1 cellular context compared by ENCODE assay signal in the genomic region with DNA sequence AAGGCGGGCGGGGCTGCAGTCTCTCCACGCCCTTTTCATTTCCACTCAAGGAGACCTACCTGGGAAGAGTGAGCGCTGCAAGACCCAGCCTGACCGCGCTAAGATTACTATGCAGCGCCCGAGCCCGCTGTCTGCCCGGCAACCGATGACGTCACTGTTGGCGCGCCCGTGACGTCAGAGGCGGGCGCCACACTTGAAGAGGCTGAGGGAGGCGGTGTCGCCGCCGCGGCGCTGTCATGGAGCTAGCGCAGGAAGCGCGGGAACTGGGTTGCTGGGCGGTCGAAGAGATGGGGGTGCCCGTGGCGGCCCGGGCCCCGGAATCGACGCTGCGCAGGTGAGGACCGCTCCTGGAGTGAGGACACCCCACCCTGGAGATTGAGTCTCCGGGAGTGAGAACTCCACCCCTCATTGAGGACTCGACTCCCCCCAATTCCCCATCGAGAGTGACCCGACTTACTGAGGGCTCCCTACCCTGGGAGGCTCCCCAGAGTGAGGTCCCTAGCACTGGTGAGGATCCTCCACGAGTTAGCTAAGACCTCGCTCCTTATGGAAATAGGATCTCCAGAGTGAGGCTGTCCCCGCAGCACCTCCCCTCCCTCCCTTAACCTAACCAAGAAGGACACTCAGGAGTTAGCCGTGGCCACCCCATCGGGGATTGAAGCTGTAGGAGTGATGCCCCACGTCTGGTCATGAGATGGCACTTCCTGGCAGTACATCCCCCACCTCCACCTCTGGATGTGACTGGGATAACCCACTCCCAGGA.
A peak's percentile ranks its signal among the peaks of the same experiment; 100 is the strongest.
TF ChIP-seq lines count a peak whose summit lies in the region.

A gene with protein sequence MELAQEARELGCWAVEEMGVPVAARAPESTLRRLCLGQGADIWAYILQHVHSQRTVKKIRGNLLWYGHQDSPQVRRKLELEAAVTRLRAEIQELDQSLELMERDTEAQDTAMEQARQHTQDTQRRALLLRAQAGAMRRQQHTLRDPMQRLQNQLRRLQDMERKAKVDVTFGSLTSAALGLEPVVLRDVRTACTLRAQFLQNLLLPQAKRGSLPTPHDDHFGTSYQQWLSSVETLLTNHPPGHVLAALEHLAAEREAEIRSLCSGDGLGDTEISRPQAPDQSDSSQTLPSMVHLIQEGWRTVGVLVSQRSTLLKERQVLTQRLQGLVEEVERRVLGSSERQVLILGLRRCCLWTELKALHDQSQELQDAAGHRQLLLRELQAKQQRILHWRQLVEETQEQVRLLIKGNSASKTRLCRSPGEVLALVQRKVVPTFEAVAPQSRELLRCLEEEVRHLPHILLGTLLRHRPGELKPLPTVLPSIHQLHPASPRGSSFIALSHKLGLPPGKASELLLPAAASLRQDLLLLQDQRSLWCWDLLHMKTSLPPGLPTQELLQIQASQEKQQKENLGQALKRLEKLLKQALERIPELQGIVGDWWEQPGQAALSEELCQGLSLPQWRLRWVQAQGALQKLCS (plus strand): TSS at position 177 of the 763 bp plus-strand sequence. CDS start 60 bp downstream, at position 237.

TF ChIP-seq in HepG2, 621 proteins besides CTCF, POLR2A, EP300 and RAD21 (continued from another document and continues in another):
- TF ChIP-seq HNF1B (CRISPR knock-in tag; IDR thresholded peaks at IDR 0.05): peak; percentile 90
- TF ChIP-seq ZNF10 (CRISPR knock-in tag; IDR thresholded peaks at IDR 0.05; ENCODE audit: borderline replicate concordance, low read depth): no peak
- 0 out of 2 replicates have a peak, but pooled peaks have one; percentile 30 for TF ChIP-seq ZNF281 (CRISPR knock-in tag; IDR thresholded peaks at IDR 0.05; ENCODE audit: borderline replicate concordance)
- peak; percentile 67; the same call in 1 of the 2 replicates for TF ChIP-seq ZNF724P (CRISPR knock-in tag; IDR thresholded peaks at IDR 0.05; ENCODE audit: borderline replicate concordance)
- TF ChIP-seq, protein P1, sequence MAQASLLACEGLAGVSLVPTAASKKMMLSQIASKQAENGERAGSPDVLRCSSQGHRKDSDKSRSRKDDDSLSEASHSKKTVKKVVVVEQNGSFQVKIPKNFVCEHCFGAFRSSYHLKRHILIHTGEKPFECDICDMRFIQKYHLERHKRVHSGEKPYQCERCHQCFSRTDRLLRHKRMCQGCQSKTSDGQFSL (CRISPR knock-in tag; IDR thresholded peaks at IDR 0.05): peak; percentile 86
- peak; percentile 87 for TF ChIP-seq KMT2A (CRISPR knock-in tag; IDR thresholded peaks at IDR 0.05)
- TF ChIP-seq ZIK1 (CRISPR knock-in tag; IDR thresholded peaks at IDR 0.05; ENCODE audit: borderline replicate concordance, low read depth): no peak
- TF ChIP-seq RFXAP (CRISPR knock-in tag; IDR thresholded peaks at IDR 0.05; ENCODE audit: borderline replicate concordance): peak; percentile 100
- peak; percentile 80; the same call in 1 of the 2 replicates for TF ChIP-seq BRD4 (CRISPR knock-in tag; IDR thresholded peaks at IDR 0.05)
- TF ChIP-seq ZNF335 (CRISPR knock-in tag; IDR thresholded peaks at IDR 0.05): no peak
- TF ChIP-seq ZNF766 (CRISPR knock-in tag; IDR thresholded peaks at IDR 0.05; ENCODE audit: borderline replicate concordance): peak; percentile 82
- peak; percentile 66; the same call in 1 of the 2 replicates for TF ChIP-seq DMAP1 (CRISPR knock-in tag; IDR thresholded peaks at IDR 0.05)
- TF ChIP-seq ZBTB7B (CRISPR knock-in tag; IDR thresholded peaks at IDR 0.05): 0 out of 2 replicates have a peak, but pooled peaks have one; percentile 39
- peak; percentile 78 to 84; a peak in 3 of 4 replicates for TF ChIP-seq HMGXB4 (CRISPR knock-in tag; IDR thresholded peaks at IDR 0.05; ENCODE audit: borderline replicate concordance in 1 of 2, low read depth in 1 of 2)
- peak; percentile 71; the same call in 1 of the 2 replicates for TF ChIP-seq MTERF4 (CRISPR knock-in tag; IDR thresholded peaks at IDR 0.05)
- TF ChIP-seq FOXP4 (CRISPR knock-in tag; IDR thresholded peaks at IDR 0.05): peak; percentile 38; the same call in 1 of the 2 replicates
- peak; percentile 73; the same call in 1 of the 2 replicates for TF ChIP-seq SALL2 (CRISPR knock-in tag; IDR thresholded peaks at IDR 0.05)
- TF ChIP-seq MYC (CRISPR knock-in tag; IDR thresholded peaks at IDR 0.05; ENCODE audit: borderline replicate concordance): peak; percentile 69; the same call in 1 of the 2 replicates
- TF ChIP-seq, protein P2, sequence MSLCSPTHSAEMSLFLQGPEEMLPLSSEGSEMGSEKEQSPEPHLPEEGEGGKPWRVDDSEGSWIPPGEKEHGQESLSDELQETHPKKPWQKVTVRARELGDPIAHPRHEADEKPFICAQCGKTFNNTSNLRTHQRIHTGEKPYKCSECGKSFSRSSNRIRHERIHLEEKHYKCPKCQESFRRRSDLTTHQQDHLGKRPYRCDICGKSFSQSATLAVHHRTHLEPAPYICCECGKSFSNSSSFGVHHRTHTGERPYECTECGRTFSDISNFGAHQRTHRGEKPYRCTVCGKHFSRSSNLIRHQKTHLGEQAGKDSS (CRISPR knock-in tag; IDR thresholded peaks at IDR 0.05; ENCODE audit: borderline replicate concordance, low read depth): 0 out of 2 replicates have a peak, but pooled peaks have one; percentile 47
- TF ChIP-seq ZFP36L2 (CRISPR knock-in tag; IDR thresholded peaks at IDR 0.05): no peak
- TF ChIP-seq KDM3A (CRISPR knock-in tag; IDR thresholded peaks at IDR 0.05; ENCODE audit: low read depth): peak; percentile 60; the same call in 1 of the 2 replicates
- peak; percentile 80; the same call in 1 of the 2 replicates for TF ChIP-seq ETV6 (CRISPR knock-in tag; conservative IDR thresholded peaks at IDR 0.05)
- TF ChIP-seq ZNF430 (CRISPR knock-in tag; IDR thresholded peaks at IDR 0.05): peak; percentile 53; the same call in 1 of the 2 replicates
- peak; percentile 69 for TF ChIP-seq POLR2G (IDR thresholded peaks at IDR 0.05; ENCODE audit: low read depth, low read length)
- peak; percentile 62; the same call in 1 of the 2 replicates for TF ChIP-seq ZNF768 (CRISPR knock-in tag; IDR thresholded peaks at IDR 0.05)
- no peak for TF ChIP-seq ZNF296 (CRISPR knock-in tag; conservative IDR thresholded peaks at IDR 0.05)
- TF ChIP-seq, protein P3, sequence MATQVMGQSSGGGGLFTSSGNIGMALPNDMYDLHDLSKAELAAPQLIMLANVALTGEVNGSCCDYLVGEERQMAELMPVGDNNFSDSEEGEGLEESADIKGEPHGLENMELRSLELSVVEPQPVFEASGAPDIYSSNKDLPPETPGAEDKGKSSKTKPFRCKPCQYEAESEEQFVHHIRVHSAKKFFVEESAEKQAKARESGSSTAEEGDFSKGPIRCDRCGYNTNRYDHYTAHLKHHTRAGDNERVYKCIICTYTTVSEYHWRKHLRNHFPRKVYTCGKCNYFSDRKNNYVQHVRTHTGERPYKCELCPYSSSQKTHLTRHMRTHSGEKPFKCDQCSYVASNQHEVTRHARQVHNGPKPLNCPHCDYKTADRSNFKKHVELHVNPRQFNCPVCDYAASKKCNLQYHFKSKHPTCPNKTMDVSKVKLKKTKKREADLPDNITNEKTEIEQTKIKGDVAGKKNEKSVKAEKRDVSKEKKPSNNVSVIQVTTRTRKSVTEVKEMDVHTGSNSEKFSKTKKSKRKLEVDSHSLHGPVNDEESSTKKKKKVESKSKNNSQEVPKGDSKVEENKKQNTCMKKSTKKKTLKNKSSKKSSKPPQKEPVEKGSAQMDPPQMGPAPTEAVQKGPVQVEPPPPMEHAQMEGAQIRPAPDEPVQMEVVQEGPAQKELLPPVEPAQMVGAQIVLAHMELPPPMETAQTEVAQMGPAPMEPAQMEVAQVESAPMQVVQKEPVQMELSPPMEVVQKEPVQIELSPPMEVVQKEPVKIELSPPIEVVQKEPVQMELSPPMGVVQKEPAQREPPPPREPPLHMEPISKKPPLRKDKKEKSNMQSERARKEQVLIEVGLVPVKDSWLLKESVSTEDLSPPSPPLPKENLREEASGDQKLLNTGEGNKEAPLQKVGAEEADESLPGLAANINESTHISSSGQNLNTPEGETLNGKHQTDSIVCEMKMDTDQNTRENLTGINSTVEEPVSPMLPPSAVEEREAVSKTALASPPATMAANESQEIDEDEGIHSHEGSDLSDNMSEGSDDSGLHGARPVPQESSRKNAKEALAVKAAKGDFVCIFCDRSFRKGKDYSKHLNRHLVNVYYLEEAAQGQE (IDR thresholded peaks at IDR 0.05; ENCODE audit: borderline replicate concordance in 1 of 2, low read depth in 1 of 2, low read length in 2 of 2): no peak
- TF ChIP-seq ZNF616 (CRISPR knock-in tag; IDR thresholded peaks at IDR 0.05; ENCODE audit: low read depth): 0 out of 2 replicates have a peak, but pooled peaks have one; percentile 37
- TF ChIP-seq ZBTB43 (CRISPR knock-in tag; conservative IDR thresholded peaks at IDR 0.05): 0 out of 2 replicates have a peak, but pooled peaks have one; percentile 51
- TF ChIP-seq SOX5 (CRISPR knock-in tag; IDR thresholded peaks at IDR 0.05; ENCODE audit: borderline replicate concordance): peak; percentile 35; the same call in 1 of the 2 replicates
- TF ChIP-seq GATAD2A (CRISPR knock-in tag; IDR thresholded peaks at IDR 0.05): peak; percentile 66
- TF ChIP-seq SYNCRIP (IDR thresholded peaks at IDR 0.05; ENCODE audit: insufficient read depth, low read depth, low read length): no peak
- no peak for TF ChIP-seq ZNF776 (CRISPR knock-in tag; IDR thresholded peaks at IDR 0.05)
- peak; percentile 86; the same call in 1 of the 2 replicates for TF ChIP-seq SIN3A (IDR thresholded peaks at IDR 0.05; ENCODE audit: borderline replicate concordance, low read depth, low read length)
